28 cellular contexts compared by ENCODE assay signal in genomic region chr4:67035986-67036385, GRCh38.
DNase-seq lines count a peak whose midpoint lies in the region; ATAC-seq and TF ChIP-seq lines count a peak whose summit lies in the region.
"Had no signal": no experiment of that assay in that cellular context is flagged by ENCODE, and none has a peak within 500 bp of the region (broad histone marks: within the 10 kb centered on the region; RNA-seq: fewer than 3 reads in every experiment).

No MANE protein-coding gene starts in this region.

- no peak overlapping the region for H3K4me2 ChIP-seq in neural progenitor cell

- H3K9me3 Mint-ChIP-seq in nephron progenitor cell (no peaks in the 10 kb centered on the region), neural progenitor cell (no peaks in the 10 kb centered on the region)
- H3K9me3 Mint-ChIP-seq: activated CD4-positive, alpha-beta T cell treated with anti-CD3 and anti-CD28 coated beads, Interleukin-2, amount 10 ng/mL, durations not matched to agents 24 days and 14 days; activated naive CD4-positive, alpha-beta T cell treated with anti-CD3 and anti-CD28 coated beads, Interleukin-2, amount 50 U/mL, for 24 hours had no signal

- no peak for ATAC-seq in HG02588 (IDR thresholded peaks at IDR 0.05; ENCODE audit: unreplicated experiment)
- ATAC-seq: effector memory CD8-positive, alpha-beta T cell; natural killer cell treated with Interleukin-12 subunit alpha and Interleukin-12 subunit beta and Interleukin-15 and Interleukin-18, amount 100 ng/mL, for 72 hours; stimulated activated naive B cell treated with anti-CD40 and anti-IgM and Interleukin-4, amounts not matched to agents 10 μg/mL and 1 μg/mL and 100 μg/mL, for 72 hours; WTC11 had no signal

- no peaks in the 10 kb centered on the region for H3K36me3 Mint-ChIP-seq in nephron progenitor cell (ENCODE audit: low read depth)
- H3K36me3 Mint-ChIP-seq in neural progenitor cell = no peaks in the 10 kb centered on the region
- H3K36me3 Mint-ChIP-seq: activated naive CD4-positive, alpha-beta T cell treated with anti-CD3 and anti-CD28 coated beads, Interleukin-2, amount 50 U/mL, for 24 hours; natural killer cell treated with Interleukin-12 subunit alpha and Interleukin-12 subunit beta and Interleukin-15 and Interleukin-18, amount 100 ng/mL, for 72 hours; stimulated activated naive B cell treated with anti-CD40 and anti-IgM and Interleukin-4, amounts not matched to agents 10 μg/mL and 1 μg/mL and 100 μg/mL, for 72 hours; WTC11 had no signal

- H3K27me3 Mint-ChIP-seq in nephron progenitor cell (ENCODE audit: low read depth, poor library complexity) (no peaks in the 10 kb centered on the region), neural progenitor cell (ENCODE audit: insufficient read depth, low read depth) (peaks cover 4% of the 10 kb centered on the region)
- H3K27me3 Mint-ChIP-seq: activated CD4-positive, alpha-beta T cell treated with anti-CD3 and anti-CD28 coated beads, Interleukin-2, amount 10 ng/mL, durations not matched to agents 24 days and 14 days; activated naive CD4-positive, alpha-beta T cell treated with anti-CD3 and anti-CD28 coated beads, Interleukin-2, amount 50 U/mL, for 24 hours; effector memory CD8-positive, alpha-beta T cell; natural killer cell treated with Interleukin-12 subunit alpha and Interleukin-12 subunit beta and Interleukin-15 and Interleukin-18, amount 100 ng/mL, for 72 hours; stimulated activated naive B cell treated with anti-CD40 and anti-IgM and Interleukin-4, amounts not matched to agents 10 μg/mL and 1 μg/mL and 100 μg/mL, for 72 hours had no signal

- H3K4me1 ChIP-seq in HEK293 (ENCODE audit: control insufficient read depth, insufficient read depth, low read length) = no peaks in the 10 kb centered on the region
- no peaks in the 10 kb centered on the region for H3K4me1 ChIP-seq in right atrium auricular region
- no peaks in the 10 kb centered on the region for H3K4me1 ChIP-seq in neural progenitor cell
- H3K4me1 ChIP-seq: Peyer's patch had no signal

- CTCF ChIA-PET in HEK293 (lab: Yijun Ruan, JAX) = interaction anchor here (0.6 to 0.8 kb wide), 2 partner anchors 66 to 122 kb away, joined by 3 read pairs; no protein-coding TSS in a partner anchor

- H3K36me3 ChIP-seq in HEK293 (ENCODE audit: control insufficient read depth in 2 of 2, insufficient read depth in 1 of 2, low read length in 2 of 2) = no peaks in the 10 kb centered on the region
- H3K36me3 ChIP-seq in right atrium auricular region = no peaks in the 10 kb centered on the region
- H3K36me3 ChIP-seq in neural progenitor cell = no peaks in the 10 kb centered on the region
- H3K36me3 ChIP-seq: Peyer's patch had no signal

- H3K27ac Mint-ChIP-seq in nephron progenitor cell (peak overlapping the region; percentile 54), neural progenitor cell (no peak overlapping the region)
- H3K27ac Mint-ChIP-seq: activated CD4-positive, alpha-beta T cell treated with anti-CD3 and anti-CD28 coated beads, Interleukin-2, amount 10 ng/mL, durations not matched to agents 24 days and 14 days; activated naive CD4-positive, alpha-beta T cell treated with anti-CD3 and anti-CD28 coated beads, Interleukin-2, amount 50 U/mL, for 24 hours; effector memory CD8-positive, alpha-beta T cell; natural killer cell treated with Interleukin-12 subunit alpha and Interleukin-12 subunit beta and Interleukin-15 and Interleukin-18, amount 100 ng/mL, for 72 hours; stimulated activated naive B cell treated with anti-CD40 and anti-IgM and Interleukin-4, amounts not matched to agents 10 μg/mL and 1 μg/mL and 100 μg/mL, for 72 hours; WTC11 had no signal

- no peak overlapping the region for H2AFZ ChIP-seq in neural progenitor cell (replicated peaks)

- no peaks in the 10 kb centered on the region for H3K79me2 ChIP-seq in neural progenitor cell (ENCODE audit: low read depth)

- H3K4me3 ChIP-seq in HEK293 (ENCODE audit: low read depth, low read length) = no peak overlapping the region
- H3K4me3 ChIP-seq in choroid plexus epithelial cell (ENCODE audit: low read depth, low read length) = no peak overlapping the region
- no peak overlapping the region for H3K4me3 ChIP-seq in right atrium auricular region
- no peak overlapping the region for H3K4me3 ChIP-seq in neural progenitor cell
- H3K4me3 ChIP-seq: Peyer's patch, skin epidermis had no signal

- H3K4me1 Mint-ChIP-seq in nephron progenitor cell (peaks cover 30% of the 10 kb centered on the region), neural progenitor cell (no peaks in the 10 kb centered on the region)
- H3K4me1 Mint-ChIP-seq: activated CD4-positive, alpha-beta T cell treated with anti-CD3 and anti-CD28 coated beads, Interleukin-2, amount 10 ng/mL, durations not matched to agents 24 days and 14 days; activated naive CD4-positive, alpha-beta T cell treated with anti-CD3 and anti-CD28 coated beads, Interleukin-2, amount 50 U/mL, for 24 hours; stimulated activated naive B cell treated with anti-CD40 and anti-IgM and Interleukin-4, amounts not matched to agents 10 μg/mL and 1 μg/mL and 100 μg/mL, for 72 hours; WTC11 had no signal

- H3F3A ChIP-seq in neural progenitor cell (ENCODE audit: low read depth) = no peaks in the 10 kb centered on the region

- DNase-seq in RKO (ENCODE audit: low spot score) (peak; percentile 8), choroid plexus epithelial cell (ENCODE audit: low read depth) (peak; percentile 47), nephron progenitor cell (no peak), right atrium auricular region (ENCODE audit: low spot score) (no peak), neural progenitor cell (ENCODE audit: low spot score) (no peak)
- DNase-seq: activated CD4-positive, alpha-beta T cell treated with anti-CD3 and anti-CD28 coated beads, Interleukin-2, amount 10 ng/mL, durations not matched to agents 24 days and 14 days; activated CD8-positive, alpha-beta memory T cell treated with anti-CD3 and anti-CD28 coated beads for 24 hours; activated T-cell treated with anti-CD3 and anti-CD28 coated beads for 4 hours; C1 segment of cervical spinal cord; Calu3; effector memory CD8-positive, alpha-beta T cell; GOT3; head of caudate nucleus; KG1; kidney; NCI-H146; NCI-H2107; Peyer's patch; SIG-M5; stimulated activated naive B cell treated with anti-CD40 and anti-IgM and Interleukin-4, amounts not matched to agents 10 μg/mL and 1 μg/mL and 100 μg/mL, for 72 hours; substantia nigra; trophoblast cell had no signal

- H3K9me3 ChIP-seq in HEK293 (ENCODE audit: control insufficient read depth, insufficient read depth, low read depth, low read length) (no peaks in the 10 kb centered on the region), right atrium auricular region (no peaks in the 10 kb centered on the region), neural progenitor cell (ENCODE audit: low read depth) (no peaks in the 10 kb centered on the region)
- H3K9me3 ChIP-seq: Peyer's patch had no signal

- no peak overlapping the region for H3K9ac ChIP-seq in neural progenitor cell

- TF ChIP-seq CTCF in HEK293 (tag by site-specific recombination; IDR thresholded peaks at IDR 0.05) = no peak
- TF ChIP-seq CTCF in choroid plexus epithelial cell (conservative IDR thresholded peaks at IDR 0.05; ENCODE audit: low read depth, low read length) = no peak
- TF ChIP-seq CTCF in nephron progenitor cell (IDR thresholded peaks at IDR 0.05) = no peak
- no peak for TF ChIP-seq CTCF in right atrium auricular region (IDR thresholded peaks at IDR 0.05)
- TF ChIP-seq CTCF in neural progenitor cell (IDR thresholded peaks at IDR 0.05) = no peak

- H3K27ac ChIP-seq in HEK293 (ENCODE audit: extremely low read depth, low read depth, low read length) = peak overlapping the region; percentile 16; the same call in 1 of the 2 replicates
- no peak overlapping the region for H3K27ac ChIP-seq in right atrium auricular region
- H3K27ac ChIP-seq in neural progenitor cell = no peak overlapping the region
- H3K27ac ChIP-seq: Peyer's patch, skin epidermis had no signal

- no peaks in the 10 kb centered on the region for H3K27me3 ChIP-seq in right atrium auricular region
- no peaks in the 10 kb centered on the region for H3K27me3 ChIP-seq in neural progenitor cell
- H3K27me3 ChIP-seq: Peyer's patch had no signal

- POLR2A ChIA-PET in HEK293 (lab: Yijun Ruan, JAX) = no interaction called here

- no peaks in the 10 kb centered on the region for H4K20me1 ChIP-seq in neural progenitor cell (ENCODE audit: low read depth)

- H3K4me3 Mint-ChIP-seq in nephron progenitor cell (no peak overlapping the region), neural progenitor cell (no peak overlapping the region)
- H3K4me3 Mint-ChIP-seq: activated CD4-positive, alpha-beta T cell treated with anti-CD3 and anti-CD28 coated beads, Interleukin-2, amount 10 ng/mL, durations not matched to agents 24 days and 14 days; activated naive CD4-positive, alpha-beta T cell treated with anti-CD3 and anti-CD28 coated beads, Interleukin-2, amount 50 U/mL, for 24 hours; effector memory CD8-positive, alpha-beta T cell; natural killer cell treated with Interleukin-12 subunit alpha and Interleukin-12 subunit beta and Interleukin-15 and Interleukin-18, amount 100 ng/mL, for 72 hours; stimulated activated naive B cell treated with anti-CD40 and anti-IgM and Interleukin-4, amounts not matched to agents 10 μg/mL and 1 μg/mL and 100 μg/mL, for 72 hours; WTC11 had no signal

TF ChIP-seq in HEK293, 187 proteins besides CTCF, POLR2A, EP300 and RAD21 (continues in another document):
- TF ChIP-seq ZNF707 (tag by site-specific recombination; IDR thresholded peaks at IDR 0.05) (no peak), KLF1 (tag by site-specific recombination; IDR thresholded peaks at IDR 0.05) (no peak), ZNF600 (tag by site-specific recombination; IDR thresholded peaks at IDR 0.05) (no peak), ZNF549 (tag by site-specific recombination; IDR thresholded peaks at IDR 0.05) (no peak), ZBTB26 (tag by site-specific recombination; optimal IDR thresholded peaks at IDR 0.05) (no peak), ZNF621 (tag by site-specific recombination; IDR thresholded peaks at IDR 0.05) (no peak), ZSCAN30 (tag by site-specific recombination; IDR thresholded peaks at IDR 0.05) (no peak), ZNF146 (tag by site-specific recombination; IDR thresholded peaks at IDR 0.05) (no peak)

Comparison
In these comparisons a context has a peak if more than half of its experiments do, and no peak if none do; other contexts are left out.
1. DNase-seq: peak in RKO (single experiment) and choroid plexus epithelial cell (single experiment); none in nephron progenitor cell (single experiment), right atrium auricular region (single experiment) and neural progenitor cell (single experiment).